ENCODE assay signal across 7 cellular contexts in genomic region chr6:80004199-80005072, GRCh38.
DNase-seq lines count a peak whose midpoint lies in the region; ATAC-seq and TF ChIP-seq lines count a peak whose summit lies in the region.

TSS of gene TTK (plus strand) at chr6:80004649. CDS start at chr6:80005844, 1,195 bp downstream.

- peak; percentile 95 to 97 for DNase-seq in NCI-H2081 (lab: John Stamatoyannopoulos, UW)
- peak; percentile 90 for DNase-seq in T1000 (lab: John Stamatoyannopoulos, UW)
- peak; percentile 94 for DNase-seq in astrocyte of the spinal cord (ENCODE audit: low read depth, low spot score)
- peak; percentile 88 to 94 for DNase-seq in hippocampal formation (lab: John Stamatoyannopoulos, UW)
- DNase-seq in retina = peak; percentile 96

- H3K4me3 ChIP-seq in astrocyte of the spinal cord (ENCODE audit: low read depth, low read length) = peak within 1 kb of the TSS; percentile 82

- in situ Hi-C loops in astrocyte of the spinal cord (cut with HindIII; ENCODE audit: low sequenced_read_pairs) = no loop called here

- no peak for TF ChIP-seq CTCF in astrocyte of the spinal cord (IDR thresholded peaks at IDR 0.05; ENCODE audit: low read depth, low read length)

- ATAC-seq in GM18508 (IDR thresholded peaks at IDR 0.05; ENCODE audit: insufficient read depth, unreplicated experiment) (peak; percentile 97), HG03025 (IDR thresholded peaks at IDR 0.05; ENCODE audit: low FRiP score, unreplicated experiment) (peak; percentile 100)

Comparison
In these comparisons a context has a peak if more than half of its experiments do, and no peak if none do; other contexts are left out.
1. Peak in every context shown above with its lines: DNase-seq, ATAC-seq and H3K4me3 ChIP-seq.